Comparison of ENCODE assay signal across 26 cellular contexts in the genomic region with DNA sequence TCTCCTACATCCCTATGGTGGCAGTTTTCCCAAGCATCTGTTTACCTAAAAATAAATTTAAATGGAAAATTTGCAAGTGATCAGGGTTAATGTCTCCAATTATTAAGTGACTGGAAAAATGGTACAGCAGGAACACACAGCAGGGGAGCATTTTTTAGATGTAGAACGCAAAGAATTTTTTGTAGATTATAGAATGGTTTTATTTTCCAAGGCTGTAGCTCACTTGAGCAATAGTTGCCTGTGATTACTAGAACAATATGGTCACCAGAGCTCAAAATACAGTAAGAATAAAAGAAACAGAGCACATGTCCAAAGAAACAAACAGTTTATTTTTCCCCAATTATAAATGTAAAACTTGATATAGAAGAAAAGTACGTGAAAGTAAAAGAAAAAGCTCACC.
"Had no signal": no experiment of that assay in that cellular context is flagged by ENCODE, and none has a peak within 500 bp of the region (broad histone marks: within the 10 kb centered on the region; RNA-seq: fewer than 3 reads in every experiment).

No MANE protein-coding gene starts in this region.

- FAIRE-seq: astrocyte, endometrium, frontal cortex had no signal

- H3K27ac ChIP-seq: coronary artery had no signal

- ATAC-seq: activated CD4-positive, alpha-beta T cell treated with anti-CD3 and anti-CD28 coated beads for 36 hours; activated naive CD4-positive, alpha-beta T cell treated with anti-CD3 and anti-CD28 coated beads, Interleukin-2, amount 50 U/mL, for 72 hours; activated T-cell treated with anti-CD3 and anti-CD28 coated beads, Interleukin-2, amount 50 U/mL, for 72 hours; esophagus mucosa had no signal

- H3K4me3 ChIP-seq: coronary artery had no signal

- DNase-seq: activated CD4-positive, alpha-beta memory T cell treated with anti-CD3 and anti-CD28 coated beads, Interleukin-2, amount 10 ng/mL, durations not matched to agents 7 days and 5 days; activated CD4-positive, alpha-beta T cell treated with anti-CD3 and anti-CD28 coated beads for 36 hours; activated CD4-positive, alpha-beta T cell treated with anti-CD3 and anti-CD28 coated beads, Interleukin-2, amount 10 ng/mL, durations not matched to agents 24 days and 14 days; activated CD4-positive, CD25-positive, alpha-beta regulatory T cell; activated CD4-positive, CD25-positive, alpha-beta regulatory T cell treated with anti-CD3 and anti-CD28 coated beads, Interleukin-2, amount 50 U/mL, for 72 hours; activated CD8-positive, alpha-beta memory T cell treated with anti-CD3 and anti-CD28 coated beads, Interleukin-2, amount 50 U/mL, for 48 hours; activated gamma-delta T cell; activated naive CD4-positive, alpha-beta T cell; activated naive CD4-positive, alpha-beta T cell treated with anti-CD3 and anti-CD28 coated beads, Interleukin-2, amount 10 ng/mL, durations not matched to agents 7 days and 5 days; activated naive CD8-positive, alpha-beta T cell treated with anti-CD3 and anti-CD28 coated beads, Interleukin-2, amount 10 ng/mL, durations not matched to agents 7 days and 5 days; activated T-cell treated with anti-CD3 and anti-CD28 coated beads for 4 hours; activated T-cell treated with anti-CD3 and anti-CD28 coated beads, Interleukin-2, amount 50 U/mL, for 24 hours; activated T-cell treated with anti-CD3 and anti-CD28 coated beads, Interleukin-2, amount 50 U/mL, for 72 hours; amniotic stem cell; central memory CD4-positive, alpha-beta T cell; cerebellar nuclear complex; dermis blood vessel endothelial cell; effector CD4-positive, alpha-beta T cell; hippocampal formation; T-helper 2 cell had no signal
